ENCODE assay signal across 18 cellular contexts in genomic region chrX:37405954-37406353, GRCh38. TPM values are rescaled to one million over a fixed set of nuclear protein-coding genes. Genes with fewer than 3 reads are reported as not detected.
DNase-seq lines count a peak whose midpoint lies in the region; ATAC-seq and TF ChIP-seq lines count a peak whose summit lies in the region.
"Had no signal": no experiment of that assay in that cellular context is flagged by ENCODE, and none has a peak within 500 bp of the region (broad histone marks: within the 10 kb centered on the region; RNA-seq: fewer than 3 reads in every experiment).

No MANE protein-coding gene starts in this region.

- H3K4me3 ChIP-seq in HEK293 (ENCODE audit: low read depth, low read length) (no peak overlapping the region), coronary artery (no peak overlapping the region)
- H3K4me3 ChIP-seq: psoas muscle, uterus had no signal

- H3K27ac ChIP-seq in HEK293 (ENCODE audit: extremely low read depth, low read depth, low read length), result no peak overlapping the region
- H3K27ac ChIP-seq in coronary artery, result no peak overlapping the region
- H3K27ac ChIP-seq: epithelial cell of prostate, psoas muscle, uterus had no signal

- peak; percentile 64 for ATAC-seq in left ventricle myocardium superior
- ATAC-seq in HG03342 (IDR thresholded peaks at IDR 0.05; ENCODE audit: unreplicated experiment), result no peak
- ATAC-seq: psoas muscle had no signal

- TF ChIP-seq CTCF in HEK293 (tag by site-specific recombination; IDR thresholded peaks at IDR 0.05) (no peak), coronary artery (IDR thresholded peaks at IDR 0.05) (no peak)

- POLR2A ChIA-PET in HEK293 (lab: Yijun Ruan, JAX), result interaction anchor here (1.2 kb wide), 1 partner anchor 57 kb away, joined by 4 read pairs; the partner anchor contains the start of gene PRRG1

- CTCF ChIA-PET in HEK293 (lab: Yijun Ruan, JAX), result interaction anchor here (1.3 kb wide), 1 partner anchor 20 kb away, joined by 4 read pairs; no protein-coding TSS in a partner anchor

- intact Hi-C loops in left ventricle myocardium superior (cut with micrococcal nuclease), result no loop called here

- peak; percentile 47 for DNase-seq in A172 (ENCODE audit: low spot score)
- peak; percentile 95 for DNase-seq in amniotic epithelial cell (ENCODE audit: low read depth)
- DNase-seq in left ventricle myocardium superior, result no peak
- DNase-seq in coronary artery (ENCODE audit: low spot score), result no peak
- DNase-seq in NCI-H1048 (lab: John Stamatoyannopoulos, UW), result no peak
- no peak for DNase-seq in activated CD4-positive, alpha-beta T cell treated with anti-CD3 and anti-CD28 coated beads, Interleukin-2, amount 50 U/mL, for 48 hours
- DNase-seq: activated CD4-positive, alpha-beta T cell treated with anti-CD3 and anti-CD28 coated beads, Interleukin-2, amount 10 ng/mL, durations not matched to agents 24 days and 14 days; activated naive CD8-positive, alpha-beta T cell treated with anti-CD3 and anti-CD28 coated beads, Interleukin-2, amount 10 ng/mL, durations not matched to agents 7 days and 5 days; KG1; NCI-H1417 treated with DMSO at 0.1 percent for 48 hours; NCI-H2227 treated with DMSO at 0.1 percent for 48 hours; psoas muscle; SHP77 treated with DMSO at 0.1 percent for 48 hours; T-helper 9 cell; uterus had no signal

- H3K4me1 ChIP-seq in HEK293 (ENCODE audit: control insufficient read depth, insufficient read depth, low read length), result no peaks in the 10 kb centered on the region
- H3K4me1 ChIP-seq: uterus had no signal

- H3K9me3 ChIP-seq in HEK293 (ENCODE audit: control insufficient read depth, insufficient read depth, low read depth, low read length), result no peaks in the 10 kb centered on the region
- H3K9me3 ChIP-seq: psoas muscle, uterus had no signal

- H3K36me3 ChIP-seq in HEK293 (ENCODE audit: control insufficient read depth in 2 of 2, insufficient read depth in 1 of 2, low read length in 2 of 2), result no peaks in the 10 kb centered on the region
- H3K36me3 ChIP-seq: uterus had no signal

TF ChIP-seq in HEK293, 187 proteins besides CTCF, POLR2A, EP300 and RAD21:
- TF ChIP-seq MEIS1 (CRISPR knock-in tag; IDR thresholded peaks at IDR 0.05; ENCODE audit: borderline replicate concordance), result 0 out of 2 replicates have a peak, but pooled peaks have one; percentile 34
- TF ChIP-seq ZNF292 (tag by site-specific recombination; IDR thresholded peaks at IDR 0.05; ENCODE audit: borderline replicate concordance, low read depth), result no peak

RNA-seq across cellular contexts. Expression of gene PRRG1, which starts 56.8 kb away (rescaled TPM):
- total RNA-seq in A172 (2014; rRNA removed; shearing (Covaris generic)), result 16.9 and 18.0 TPM in 2 replicates
- total RNA-seq in left ventricle myocardium superior, result 18.4 TPM
- total RNA-seq: activated CD4-positive, alpha-beta T cell treated with anti-CD3 and anti-CD28 coated beads, Interleukin-2, amount 10 ng/mL, durations not matched to agents 24 days and 14 days; activated naive CD8-positive, alpha-beta T cell treated with anti-CD3 and anti-CD28 coated beads, Interleukin-2, amount 10 ng/mL, durations not matched to agents 7 days and 5 days had no signal

Comparison
In these comparisons a context has a peak if more than half of its experiments do, and no peak if none do; other contexts are left out.
1. DNase-seq: peak in A172 (single experiment) and amniotic epithelial cell (single experiment); none in left ventricle myocardium superior (single experiment), coronary artery (single experiment), NCI-H1048 (single experiment) and activated CD4-positive, alpha-beta T cell treated with anti-CD3 and anti-CD28 coated beads, Interleukin-2, amount 50 U/mL, for 48 hours (0 of 2).